ENCODE assay signal across 9 cellular contexts in genomic region chr18:74292541-74292858, GRCh38. TPM values are rescaled to one million over a fixed set of nuclear protein-coding genes. Genes with fewer than 3 reads are reported as not detected.
DNase-seq lines count a peak whose midpoint lies in the region; ATAC-seq, FAIRE-seq and TF ChIP-seq lines count a peak whose summit lies in the region.
"Had no signal": no experiment of that assay in that cellular context is flagged by ENCODE, and none has a peak within 500 bp of the region (broad histone marks: within the 10 kb centered on the region; RNA-seq: fewer than 3 reads in every experiment).

No MANE protein-coding gene starts in this region.

- TF ChIP-seq POLR2A in ovary (IDR thresholded peaks at IDR 0.05) = no peak

- POLR2A ChIA-PET in CD8-positive, alpha-beta T cell (lab: Charles Lee) = no interaction called here

- H3K4me3 Mint-ChIP-seq in CD8-positive, alpha-beta T cell = no peak overlapping the region
- peak overlapping the region; percentile 96 for H3K4me3 Mint-ChIP-seq in endothelial cell (ENCODE audit: unreplicated experiment)

- H3K36me3 ChIP-seq in CD8-positive, alpha-beta T cell (ENCODE audit: insufficient read depth, low read length) = no peaks in the 10 kb centered on the region
- H3K36me3 ChIP-seq in NT2/D1 (ENCODE audit: insufficient read depth, insufficient read length, low read length) = no peaks in the 10 kb centered on the region
- no peaks in the 10 kb centered on the region for H3K36me3 ChIP-seq in ovary

- no peaks in the 10 kb centered on the region for H3K9me3 ChIP-seq in CD8-positive, alpha-beta T cell (ENCODE audit: low read length)
- H3K9me3 ChIP-seq in NT2/D1 (ENCODE audit: insufficient read depth, low read length) (peaks cover 23% of the 10 kb centered on the region; the same call in 1 of the 2 replicates), ovary (no peaks in the 10 kb centered on the region)

- intact Hi-C loops in CD8-positive, alpha-beta T cell (cut with DNase I, micrococcal nuclease) = loop anchor here (1.0 to 5.0 kb wide), 7 partner anchors 50 to 305 kb away; partner anchors contain the start of genes CNDP2 (in 2 of the 2), FBXO15 (in 2 of the 2) and ZNF407 (in 1 of the 2)
- intact Hi-C loops in ovary (cut with DNase I) = loop anchor here in 1 of 4 donors (10.0 kb wide), 1 partner anchor 88 kb away; no protein-coding TSS in a partner anchor

- peak overlapping the region; percentile 36 for H3K27ac ChIP-seq in CD8-positive, alpha-beta T cell (ENCODE audit: low read depth, low read length)
- H3K27ac ChIP-seq in ovary = peak overlapping the region in 1 of 2 donors; percentile 64

- FAIRE-seq in frontal cortex (lab: Jason Lieb, UNC) = no peak

- no peaks in the 10 kb centered on the region for H3K27me3 Mint-ChIP-seq in CD8-positive, alpha-beta T cell (ENCODE audit: low read depth)
- H3K27me3 Mint-ChIP-seq in endothelial cell (ENCODE audit: unreplicated experiment) = peaks cover 5% of the 10 kb centered on the region

- H3K4me1 ChIP-seq in CD8-positive, alpha-beta T cell (ENCODE audit: insufficient read depth, low read length) = peaks cover 8% of the 10 kb centered on the region
- no peaks in the 10 kb centered on the region for H3K4me1 ChIP-seq in NT2/D1 (ENCODE audit: insufficient read depth, insufficient read length)
- H3K4me1 ChIP-seq in ovary (ENCODE audit: insufficient read depth) = peaks cover 7% of the 10 kb centered on the region

- H3K27ac Mint-ChIP-seq in CD8-positive, alpha-beta T cell = peak overlapping the region; percentile 86
- peak overlapping the region; percentile 33 for H3K27ac Mint-ChIP-seq in endothelial cell (ENCODE audit: unreplicated experiment)

- TF ChIP-seq EP300 in ovary (IDR thresholded peaks at IDR 0.05) = no peak

- no peaks in the 10 kb centered on the region for H3K9me3 Mint-ChIP-seq in CD8-positive, alpha-beta T cell
- no peaks in the 10 kb centered on the region for H3K9me3 Mint-ChIP-seq in endothelial cell (ENCODE audit: unreplicated experiment)

- WGBS in ovary, 3 donors = 3 to 6% (median 4%) methylated on average over 4 of the region's 4 CpGs

- TF ChIP-seq CTCF in CD8-positive, alpha-beta T cell (IDR thresholded peaks at IDR 0.05) = no peak
- no peak for TF ChIP-seq CTCF in endothelial cell (IDR thresholded peaks at IDR 0.05; ENCODE audit: unreplicated experiment)
- no peak for TF ChIP-seq CTCF in ovary (IDR thresholded peaks at IDR 0.05)

- no peaks in the 10 kb centered on the region for H3K27me3 ChIP-seq in CD8-positive, alpha-beta T cell (ENCODE audit: insufficient read depth, low read length)
- H3K27me3 ChIP-seq in NT2/D1 (ENCODE audit: insufficient read depth, insufficient read length) (peaks cover 10% of the 10 kb centered on the region), ovary (no peaks in the 10 kb centered on the region)

- peak overlapping the region; percentile 39 for H3K9ac ChIP-seq in NT2/D1 (ENCODE audit: insufficient read length, low read depth)

- CTCF ChIA-PET in CD8-positive, alpha-beta T cell (lab: Charles Lee) = no interaction called here

- H3K4me1 Mint-ChIP-seq in CD8-positive, alpha-beta T cell (ENCODE audit: low read depth) = peaks cover 17% of the 10 kb centered on the region
- H3K4me1 Mint-ChIP-seq in endothelial cell (ENCODE audit: unreplicated experiment) = peaks cover 25% of the 10 kb centered on the region

- DNase-seq in CD8-positive, alpha-beta T cell = no peak
- DNase-seq in NT2/D1 (ENCODE audit: low read depth, low spot score) = no peak
- no peak for DNase-seq in endothelial cell (ENCODE audit: low spot score)
- DNase-seq in ovary = no peak
- no peak for DNase-seq in NCI-H510A (lab: John Stamatoyannopoulos, UW)
- no peak for DNase-seq in frontal cortex (ENCODE audit: low spot score in 2 of 2)
- no peak for DNase-seq in NCI-H526 (lab: John Stamatoyannopoulos, UW)

- H3K36me3 Mint-ChIP-seq in CD8-positive, alpha-beta T cell = peaks cover 6% of the 10 kb centered on the region
- no peaks in the 10 kb centered on the region for H3K36me3 Mint-ChIP-seq in endothelial cell (ENCODE audit: low read depth, unreplicated experiment)

- no peak for ATAC-seq in CD8-positive, alpha-beta T cell
- ATAC-seq in HG03175 (IDR thresholded peaks at IDR 0.05; ENCODE audit: unreplicated experiment) = no peak

- H3K4me3 ChIP-seq in CD8-positive, alpha-beta T cell (ENCODE audit: low read depth, low read length) = peak overlapping the region; percentile 85
- H3K4me3 ChIP-seq in NT2/D1 (ENCODE audit: insufficient read length, low read depth) (peak overlapping the region; percentile 86), ovary (peak overlapping the region; percentile 91)

RNA-seq across cellular contexts. Expression of gene CYB5A, which starts 0.7 kb away (rescaled TPM):
- 1 to 10 TPM; 4.4 to 5.9 TPM for total RNA-seq in CD8-positive, alpha-beta T cell
- total RNA-seq in endothelial cell (ENCODE audit: unreplicated experiment) = 119 TPM
- total RNA-seq in ovary = 100 to 1,000 TPM; 158 to 454 (median 293) TPM
- 100 to 1,000 TPM; 233 to 325 TPM for polyA plus RNA-seq in ovary
- 9.0 TPM for total RNA-seq in frontal cortex

RNA-seq across cellular contexts. Expression of gene C18orf63, which starts 23.1 kb away (rescaled TPM):
- total RNA-seq in CD8-positive, alpha-beta T cell = not detected
- not detected for total RNA-seq in endothelial cell (ENCODE audit: unreplicated experiment)
- total RNA-seq in ovary = not detected
- polyA plus RNA-seq in ovary = not detected
- not detected for total RNA-seq in frontal cortex
- total RNA-seq: pulmonary artery endothelial cell had no signal

Comparison
In these comparisons a context has a peak if more than half of its experiments do, and no peak if none do; other contexts are left out.
1. RNA of gene CYB5A, which starts 0.7 kb away (total RNA-seq): 158 to 454 TPM in ovary and 119 TPM in endothelial cell (single experiment); 9.0 TPM in frontal cortex (single experiment) and 4.4 to 5.9 TPM in CD8-positive, alpha-beta T cell; every median in the first group is over 10 times any median in the second.
2. Peak in every context shown above with its lines, with median percentiles within 50 percentile points of each other: H3K4me3 ChIP-seq.